Comparison of ENCODE assay signal across 19 cellular contexts in genomic region chr1:75174031-75174760, GRCh38. TPM values are rescaled to one million over a fixed set of nuclear protein-coding genes. Genes with fewer than 3 reads are reported as not detected.
"Had no signal": no experiment of that assay in that cellular context is flagged by ENCODE, and none has a peak within 500 bp of the region (broad histone marks: within the 10 kb centered on the region; RNA-seq: fewer than 3 reads in every experiment).

No MANE protein-coding gene starts in this region.

- H3K27me3 ChIP-seq: adrenal gland, left lung, pancreas, sigmoid colon had no signal

- H3K27me3 Mint-ChIP-seq: activated CD4-positive, alpha-beta memory T cell treated with anti-CD3 and anti-CD28 coated beads for 36 hours; activated CD8-positive, alpha-beta memory T cell treated with anti-CD3 and anti-CD28 coated beads, Interleukin-2, amount 10 ng/mL, durations not matched to agents 7 days and 5 days had no signal

- H3K27ac ChIP-seq: adrenal gland, left lung, pancreas, sigmoid colon, thoracic aorta, WERI-Rb-1 had no signal

- H3K4me1 ChIP-seq: adrenal gland, left lung, pancreas, sigmoid colon had no signal

- H3K4me1 Mint-ChIP-seq: activated CD8-positive, alpha-beta memory T cell treated with anti-CD3 and anti-CD28 coated beads, Interleukin-2, amount 10 ng/mL, durations not matched to agents 7 days and 5 days; memory B cell; naive thymus-derived CD8-positive, alpha-beta T cell had no signal

- H3K4me3 Mint-ChIP-seq: activated CD4-positive, alpha-beta memory T cell treated with anti-CD3 and anti-CD28 coated beads for 36 hours; activated CD8-positive, alpha-beta memory T cell treated with anti-CD3 and anti-CD28 coated beads, Interleukin-2, amount 10 ng/mL, durations not matched to agents 7 days and 5 days; memory B cell; naive thymus-derived CD8-positive, alpha-beta T cell had no signal

- ATAC-seq: activated CD8-positive, alpha-beta memory T cell treated with anti-CD3 and anti-CD28 coated beads, Interleukin-2, amount 10 ng/mL, durations not matched to agents 7 days and 5 days; esophagus mucosa; left lung; naive thymus-derived CD8-positive, alpha-beta T cell; pancreas had no signal

- DNase-seq: activated CD4-positive, alpha-beta memory T cell treated with anti-CD3 and anti-CD28 coated beads for 36 hours; activated CD8-positive, alpha-beta memory T cell treated with anti-CD3 and anti-CD28 coated beads, Interleukin-2, amount 10 ng/mL, durations not matched to agents 7 days and 5 days; activated effector memory CD4-positive, alpha-beta T cell treated with Interleukin-2 at 50 U/mL for 16 hours; activated naive CD4-positive, alpha-beta T cell treated with anti-CD3 and anti-CD28 coated beads, Interleukin-2, amount 50 U/mL, for 16 hours; activated T-cell treated with anti-CD3 and anti-CD28 coated beads, Interleukin-2, amount 50 U/mL, for 1 hour; adrenal gland; foreskin fibroblast; hippocampal formation; left lung; naive thymus-derived CD8-positive, alpha-beta T cell; pancreas; sigmoid colon; stimulated activated CD4-positive, alpha-beta T cell treated with anti-CD3 and anti-CD28 coated beads, Interleukin-1b, Interleukin-23, amount 100 ng/mL, for 48 hours; WERI-Rb-1 had no signal

- H3K4me3 ChIP-seq: adrenal gland, left lung, pancreas, sigmoid colon, thoracic aorta had no signal

- H3K36me3 ChIP-seq: adrenal gland, left lung, pancreas, sigmoid colon, thoracic aorta, WERI-Rb-1 had no signal

- H3K9me3 ChIP-seq: adrenal gland, pancreas, sigmoid colon, thoracic aorta had no signal

- H3K36me3 Mint-ChIP-seq: activated CD4-positive, alpha-beta memory T cell treated with anti-CD3 and anti-CD28 coated beads for 36 hours; activated CD8-positive, alpha-beta memory T cell treated with anti-CD3 and anti-CD28 coated beads, Interleukin-2, amount 10 ng/mL, durations not matched to agents 7 days and 5 days; memory B cell; naive thymus-derived CD8-positive, alpha-beta T cell had no signal

- H3K27ac Mint-ChIP-seq: activated CD4-positive, alpha-beta memory T cell treated with anti-CD3 and anti-CD28 coated beads for 36 hours; activated CD8-positive, alpha-beta memory T cell treated with anti-CD3 and anti-CD28 coated beads, Interleukin-2, amount 10 ng/mL, durations not matched to agents 7 days and 5 days; memory B cell had no signal

RNA-seq across cellular contexts. Expression of gene LHX8, which starts 40.0 kb away (rescaled TPM):
- total RNA-seq: activated CD4-positive, alpha-beta memory T cell treated with anti-CD3 and anti-CD28 coated beads for 36 hours; activated CD8-positive, alpha-beta memory T cell treated with anti-CD3 and anti-CD28 coated beads, Interleukin-2, amount 10 ng/mL, durations not matched to agents 7 days and 5 days; adrenal gland; cardiac septum; esophagus mucosa; left lung; naive thymus-derived CD8-positive, alpha-beta T cell; pancreas; sigmoid colon; thoracic aorta had no signal
- polyA plus RNA-seq: adrenal gland; keratinocyte; naive thymus-derived CD8-positive, alpha-beta T cell; pancreas; sigmoid colon had no signal
